ENCODE assay signal across 1 cellular context in genomic region chr13:74132152-74132767, GRCh38.
TF ChIP-seq lines count a peak whose summit lies in the region.

No MANE protein-coding gene starts in this region.

TF ChIP-seq in GM12878, 131 proteins besides CTCF, POLR2A, EP300 and RAD21:
- TF ChIP-seq ZBTB40 (IDR thresholded peaks at IDR 0.05; ENCODE audit: borderline replicate concordance) = no peak
- peak; percentile 95 for TF ChIP-seq PKNOX1 (IDR thresholded peaks at IDR 0.05)
- no peak for TF ChIP-seq ATF2 (IDR thresholded peaks at IDR 0.05; ENCODE audit: low read length)
- TF ChIP-seq PBX3 (IDR thresholded peaks at IDR 0.05; ENCODE audit: insufficient replicate concordance, low read depth, low read length) = peak; percentile 82
- no peak for TF ChIP-seq GABPA (IDR thresholded peaks at IDR 0.05; ENCODE audit: low read depth)
- TF ChIP-seq, protein P1, sequence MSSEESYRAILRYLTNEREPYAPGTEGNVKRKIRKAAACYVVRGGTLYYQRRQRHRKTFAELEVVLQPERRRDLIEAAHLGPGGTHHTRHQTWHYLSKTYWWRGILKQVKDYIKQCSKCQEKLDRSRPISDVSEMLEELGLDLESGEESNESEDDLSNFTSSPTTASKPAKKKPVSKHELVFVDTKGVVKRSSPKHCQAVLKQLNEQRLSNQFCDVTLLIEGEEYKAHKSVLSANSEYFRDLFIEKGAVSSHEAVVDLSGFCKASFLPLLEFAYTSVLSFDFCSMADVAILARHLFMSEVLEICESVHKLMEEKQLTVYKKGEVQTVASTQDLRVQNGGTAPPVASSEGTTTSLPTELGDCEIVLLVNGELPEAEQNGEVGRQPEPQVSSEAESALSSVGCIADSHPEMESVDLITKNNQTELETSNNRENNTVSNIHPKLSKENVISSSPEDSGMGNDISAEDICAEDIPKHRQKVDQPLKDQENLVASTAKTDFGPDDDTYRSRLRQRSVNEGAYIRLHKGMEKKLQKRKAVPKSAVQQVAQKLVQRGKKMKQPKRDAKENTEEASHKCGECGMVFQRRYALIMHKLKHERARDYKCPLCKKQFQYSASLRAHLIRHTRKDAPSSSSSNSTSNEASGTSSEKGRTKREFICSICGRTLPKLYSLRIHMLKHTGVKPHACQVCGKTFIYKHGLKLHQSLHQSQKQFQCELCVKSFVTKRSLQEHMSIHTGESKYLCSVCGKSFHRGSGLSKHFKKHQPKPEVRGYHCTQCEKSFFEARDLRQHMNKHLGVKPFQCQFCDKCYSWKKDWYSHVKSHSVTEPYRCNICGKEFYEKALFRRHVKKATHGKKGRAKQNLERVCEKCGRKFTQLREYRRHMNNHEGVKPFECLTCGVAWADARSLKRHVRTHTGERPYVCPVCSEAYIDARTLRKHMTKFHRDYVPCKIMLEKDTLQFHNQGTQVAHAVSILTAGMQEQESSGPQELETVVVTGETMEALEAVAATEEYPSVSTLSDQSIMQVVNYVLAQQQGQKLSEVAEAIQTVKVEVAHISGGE (CRISPR knock-in tag; IDR thresholded peaks at IDR 0.05) = no peak
- no peak for TF ChIP-seq STAT3 (IDR thresholded peaks at IDR 0.05; ENCODE audit: low read depth, low read length)
- TF ChIP-seq SREBF2 (IDR thresholded peaks at IDR 0.05; ENCODE audit: low read length) = no peak
- TF ChIP-seq BMI1 (IDR thresholded peaks at IDR 0.05; ENCODE audit: borderline replicate concordance) = no peak
